ENCODE assay signal across 8 cellular contexts in the genomic region with DNA sequence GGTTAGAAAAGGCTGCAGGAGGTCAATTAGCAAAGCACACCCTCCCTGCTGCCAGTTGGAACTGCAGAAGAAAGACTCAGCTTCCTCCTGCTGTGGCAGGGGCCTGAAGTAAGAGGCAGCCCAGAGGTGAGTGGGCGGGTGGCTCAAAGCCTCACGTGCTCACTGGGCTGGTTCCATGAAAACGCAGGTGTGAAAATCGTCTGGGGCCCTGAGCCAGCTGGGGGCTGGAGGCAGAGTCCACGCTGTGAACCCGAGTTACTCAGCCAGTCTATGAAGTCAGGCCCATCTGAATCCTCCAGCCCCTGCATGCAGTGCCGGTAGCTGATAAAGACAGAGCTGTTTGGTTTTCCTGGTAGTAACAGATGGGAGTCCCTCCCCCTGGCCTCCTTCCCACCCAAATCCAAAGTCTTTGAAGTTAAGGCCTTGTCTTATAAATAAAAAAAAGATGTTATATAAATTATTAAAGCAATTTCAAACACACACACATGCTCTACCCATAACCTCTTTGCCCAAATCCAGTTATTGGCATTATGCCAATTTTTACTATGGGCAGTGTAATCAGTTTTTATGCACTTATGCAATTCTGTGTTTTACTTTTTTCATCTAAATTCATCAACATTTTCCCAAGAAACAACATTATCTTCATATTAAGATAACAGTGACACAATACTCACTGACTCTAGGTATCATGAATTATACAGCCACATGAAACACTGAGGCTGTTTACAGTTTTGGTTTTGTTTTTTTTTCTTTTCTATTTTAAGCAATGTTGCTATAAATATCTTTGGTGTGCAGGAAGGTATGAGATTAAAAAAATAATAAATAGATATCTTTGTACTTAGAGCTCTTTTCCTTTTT. TPM values are rescaled to one million over a fixed set of nuclear protein-coding genes. Genes with fewer than 3 reads are reported as not detected.
DNase-seq lines count a peak whose midpoint lies in the region; ATAC-seq, FAIRE-seq and TF ChIP-seq lines count a peak whose summit lies in the region.

No MANE protein-coding gene starts in this region.

- no peak overlapping the region for H2BK15ac ChIP-seq in neuronal stem cell (ENCODE audit: low read length)

- DNase-seq in A549 (ENCODE audit: low read depth in 1 of 2, low spot score in 1 of 2) (no peak), NCI-H226 (peak; percentile 89), epithelial cell of prostate (ENCODE audit: low read depth, low spot score) (no peak), neuronal stem cell (ENCODE audit: low spot score) (no peak), uterus (peak; percentile 74 to 76)
- DNase-seq in activated CD8-positive, alpha-beta memory T cell treated with anti-CD3 and anti-CD28 coated beads, Interleukin-2, amount 50 U/mL, for 4 hours = peak; percentile 70

- H4K8ac ChIP-seq in neuronal stem cell (ENCODE audit: low read depth, low read length) = no peak overlapping the region

- H2AK5ac ChIP-seq in neuronal stem cell (ENCODE audit: low read depth, low read length) = no peak overlapping the region

- peak overlapping the region; percentile 62 for H3K18ac ChIP-seq in neuronal stem cell (ENCODE audit: low read length)

- H2BK5ac ChIP-seq in neuronal stem cell (ENCODE audit: low read length) = no peak overlapping the region

- 66% methylated on average over 7 of the region's 7 CpGs for WGBS in A549 (ENCODE audit: missing lambda C conversion rate)
- no CpG with 5 or more reads among the region's 7 CpGs for WGBS in neuronal stem cell (ENCODE audit: extremely low coverage in 2 of 2, insufficient read length in 2 of 2, insufficient replicate concordance in 1 of 2), 2 donors

- peaks cover 19% of the 10 kb centered on the region for H3K4me1 ChIP-seq in A549
- peaks cover 6 to 17% of the 10 kb centered on the region in 2 donors for H3K4me1 ChIP-seq in neuronal stem cell (ENCODE audit: control insufficient read depth in 2 of 2, insufficient read depth in 1 of 2, low read depth in 1 of 2, low read length in 2 of 2)
- H3K4me1 ChIP-seq in uterus = peaks cover 16 to 34% of the 10 kb centered on the region in 2 donors

- ATAC-seq in A549 (peak; percentile 11 to 40; a peak in 3 of 6 replicates), GM18520 (IDR thresholded peaks at IDR 0.05; ENCODE audit: unreplicated experiment) (peak; percentile 38), HG02973 (IDR thresholded peaks at IDR 0.05; ENCODE audit: unreplicated experiment) (peak; percentile 40)

- no peak overlapping the region for H2BK120ac ChIP-seq in neuronal stem cell (ENCODE audit: low read depth, low read length)

- H3K9me3 ChIP-seq in A549 = no peaks in the 10 kb centered on the region
- peaks cover 0 to 2% of the 10 kb centered on the region in 2 donors for H3K9me3 ChIP-seq in neuronal stem cell (replicated peaks in 1 of 2; ENCODE audit: control insufficient read depth in 2 of 2, insufficient read depth in 1 of 2, low read depth in 1 of 2, low read length in 2 of 2)
- H3K9me3 ChIP-seq in uterus = no peaks in the 10 kb centered on the region

- H2AFZ ChIP-seq in neuronal stem cell (ENCODE audit: low read length) = no peak overlapping the region

- H3K27me3 ChIP-seq in neuronal stem cell (ENCODE audit: control insufficient read depth in 3 of 3, insufficient read depth in 3 of 3, low read depth in 1 of 3, low read length in 3 of 3) = peaks cover 0 to 4% (median 0%) of the 10 kb centered on the region in 3 experiments
- no peaks in the 10 kb centered on the region for H3K27me3 ChIP-seq in uterus

- no peak overlapping the region for H3K14ac ChIP-seq in neuronal stem cell (ENCODE audit: low read length)

- no peak for TF ChIP-seq EP300 in A549 (IDR thresholded peaks at IDR 0.05)

- H3K79me1 ChIP-seq in neuronal stem cell (ENCODE audit: low read depth, low read length) = no peaks in the 10 kb centered on the region

- H2BK12ac ChIP-seq in neuronal stem cell (ENCODE audit: low read length) = no peak overlapping the region

- H3K36me3 ChIP-seq in neuronal stem cell (replicated peaks in 1 of 2; ENCODE audit: control insufficient read depth in 2 of 2, insufficient read depth in 2 of 2, low read length in 2 of 2) (no peaks in the 10 kb centered on the region), uterus (no peaks in the 10 kb centered on the region)

- FAIRE-seq in A549 (lab: Jason Lieb, UNC) = no peak

- H3K4me3 ChIP-seq in A549 = no peak overlapping the region
- no peak overlapping the region for H3K4me3 ChIP-seq in neuronal stem cell (ENCODE audit: low read length in 2 of 2)
- no peak overlapping the region for H3K4me3 ChIP-seq in uterus

- H3K9ac ChIP-seq in neuronal stem cell (ENCODE audit: low read depth, low read length, poor library complexity) = peak overlapping the region; percentile 9

- TF ChIP-seq RAD21 in A549 (conservative IDR thresholded peaks at IDR 0.05 in 1 of 2, IDR thresholded peaks at IDR 0.05 in 1 of 2) = no peak

- H3K27ac ChIP-seq in A549 (0 out of 6 replicates have a peak overlapping the region, but pooled peaks of 1 of the 2 experiments have one; percentile 13), epithelial cell of prostate (peak overlapping the region; percentile 61), neuronal stem cell (replicated peaks; ENCODE audit: low read length) (no peak overlapping the region), uterus (peak overlapping the region; percentile 50 to 63)

- H4K91ac ChIP-seq in neuronal stem cell (ENCODE audit: low read depth, low read length, poor library complexity) = no peak overlapping the region

- TF ChIP-seq POLR2A in A549 (IDR thresholded peaks at IDR 0.05; ENCODE audit: low read length) (no peak), uterus (IDR thresholded peaks at IDR 0.05) (no peak)

- intact Hi-C loops in uterus (cut with DNase I; ENCODE audit: low total_unique reads) = no loop called here

- H3K4me2 ChIP-seq in A549 = no peak overlapping the region
- H3K4me2 ChIP-seq in neuronal stem cell (ENCODE audit: insufficient read depth, low read length, poor library complexity, severe bottlenecking) = peak overlapping the region; percentile 40

- no peak overlapping the region for H3K4ac ChIP-seq in neuronal stem cell (ENCODE audit: low read length)

- CTCF ChIA-PET in A549 (lab: Yijun Ruan, JAX) = interaction anchor here (0.6 to 4.3 kb wide), 5 partner anchors 9 to 41 kb away, joined by 3 to 22 read pairs (median 3); a partner anchor contains a TSS

- TF ChIP-seq CTCF in A549 (IDR thresholded peaks at IDR 0.05) (no peak), uterus (IDR thresholded peaks at IDR 0.05) (no peak)

- no peak overlapping the region for H3K23ac ChIP-seq in neuronal stem cell (ENCODE audit: low read depth, low read length, poor library complexity)

- POLR2A ChIA-PET in A549 (lab: Yijun Ruan, JAX) = interaction anchor here (1.3 kb wide), 1 partner anchor 13 kb away, joined by 3 read pairs; no protein-coding TSS in a partner anchor

TF ChIP-seq in A549, 52 proteins besides CTCF, POLR2A, EP300 and RAD21:
- TF ChIP-seq POLR2AphosphoS2 (conservative IDR thresholded peaks at IDR 0.05; ENCODE audit: low read length) (no peak), HDAC2 (IDR thresholded peaks at IDR 0.05) (no peak), FOSL2 (IDR thresholded peaks at IDR 0.05) (no peak), FOSL2 (CRISPR knock-in tag; IDR thresholded peaks at IDR 0.05) (0 out of 2 replicates have a peak, but pooled peaks have one; percentile 9), HOXA7 (CRISPR knock-in tag; IDR thresholded peaks at IDR 0.05) (no peak), CEBPB (IDR thresholded peaks at IDR 0.05) (no peak), TP53 (CRISPR knock-in tag; IDR thresholded peaks at IDR 0.05) (no peak), RNF2 (IDR thresholded peaks at IDR 0.05; ENCODE audit: borderline replicate concordance, low read depth) (no peak)
- TF ChIP-seq, protein P1, sequence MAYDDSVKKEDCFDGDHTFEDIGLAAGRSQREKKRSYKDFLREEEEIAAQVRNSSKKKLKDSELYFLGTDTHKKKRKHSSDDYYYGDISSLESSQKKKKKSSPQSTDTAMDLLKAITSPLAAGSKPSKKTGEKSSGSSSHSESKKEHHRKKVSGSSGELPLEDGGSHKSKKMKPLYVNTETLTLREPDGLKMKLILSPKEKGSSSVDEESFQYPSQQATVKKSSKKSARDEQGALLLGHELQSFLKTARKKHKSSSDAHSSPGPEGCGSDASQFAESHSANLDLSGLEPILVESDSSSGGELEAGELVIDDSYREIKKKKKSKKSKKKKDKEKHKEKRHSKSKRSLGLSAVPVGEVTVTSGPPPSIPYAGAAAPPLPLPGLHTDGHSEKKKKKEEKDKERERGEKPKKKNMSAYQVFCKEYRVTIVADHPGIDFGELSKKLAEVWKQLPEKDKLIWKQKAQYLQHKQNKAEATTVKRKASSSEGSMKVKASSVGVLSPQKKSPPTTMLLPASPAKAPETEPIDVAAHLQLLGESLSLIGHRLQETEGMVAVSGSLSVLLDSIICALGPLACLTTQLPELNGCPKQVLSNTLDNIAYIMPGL (CRISPR knock-in tag; IDR thresholded peaks at IDR 0.05; ENCODE audit: borderline replicate concordance) = no peak
- TF ChIP-seq, protein P2, sequence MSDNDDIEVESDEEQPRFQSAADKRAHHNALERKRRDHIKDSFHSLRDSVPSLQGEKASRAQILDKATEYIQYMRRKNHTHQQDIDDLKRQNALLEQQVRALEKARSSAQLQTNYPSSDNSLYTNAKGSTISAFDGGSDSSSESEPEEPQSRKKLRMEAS (IDR thresholded peaks at IDR 0.05) = no peak
TF ChIP-seq in A549: peak in this region for 1.

RNA-seq across cellular contexts. Expression of a gene that starts 57.9 kb away (rescaled TPM):
- polyA plus RNA-seq in A549 (2011; rRNA removed) = 20.8 and 21.2 TPM in 2 replicates
- polyA plus RNA-seq in A549 (2012; cell fraction: cytosol; rRNA removed) = 25.0 and 27.8 TPM in 2 replicates
- polyA plus RNA-seq in A549 (2012; cell fraction: nucleus; rRNA removed) = 28.3 and 29.6 TPM in 2 replicates
- 43.4 to 49.8 TPM (median 47.3 TPM) in 3 replicates for polyA plus RNA-seq in A549 (2017; fragmentation: RNase III; extraction: RNeasy Plus Mini Kit Qiagen cat#74134 plus additional on column Dnase treatment)
- 6.2 and 10.5 TPM in 2 replicates for polyA minus RNA-seq in A549 (2011; rRNA and poly(A)+ RNA removed)
- polyA plus RNA-seq in neuronal stem cell (2013, experiment 1 of 2) = 48.0 TPM
- 49.4 TPM for polyA plus RNA-seq in neuronal stem cell (2013, experiment 2 of 2)
- 10 to 100 TPM; 12.6 to 58.0 (median 39.4) TPM for total RNA-seq in uterus

Comparison
In these comparisons a context has a peak if more than half of its experiments do, and no peak if none do; other contexts are left out.
1. DNase-seq: peak in NCI-H226 (single experiment), activated CD8-positive, alpha-beta memory T cell treated with anti-CD3 and anti-CD28 coated beads, Interleukin-2, amount 50 U/mL, for 4 hours (single experiment) and uterus (2 of 2); none in A549 (0 of 2), epithelial cell of prostate (single experiment) and neuronal stem cell (single experiment).
2. Peak in every context shown above with its lines, with median percentiles within 50 percentile points of each other: ATAC-seq.